9 cellular contexts compared by ENCODE assay signal in the genomic region with DNA sequence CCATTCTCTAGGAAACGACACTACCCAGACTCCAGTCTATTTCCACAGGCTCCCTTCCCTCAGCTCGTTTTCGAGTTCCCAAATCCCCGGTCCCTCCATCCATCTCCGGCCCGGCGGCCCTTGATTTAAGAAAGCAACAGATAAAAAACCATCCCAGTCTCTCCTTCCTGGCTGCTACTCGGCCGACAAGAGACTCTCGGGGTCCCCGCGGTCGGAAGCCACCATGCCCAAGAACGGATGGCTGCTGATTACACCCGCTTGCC. TPM values are rescaled to one million over a fixed set of nuclear protein-coding genes. Genes with fewer than 3 reads are reported as not detected.
DNase-seq lines count a peak whose midpoint lies in the region; ATAC-seq and TF ChIP-seq lines count a peak whose summit lies in the region.
"Had no signal": no experiment of that assay in that cellular context is flagged by ENCODE, and none has a peak within 500 bp of the region (broad histone marks: within the 10 kb centered on the region; RNA-seq: fewer than 3 reads in every experiment).

No MANE protein-coding gene starts in this region.

- TF ChIP-seq RAD21 in Ishikawa (IDR thresholded peaks at IDR 0.05; ENCODE audit: low read depth) = no peak

- H3K4me1 Mint-ChIP-seq in naive thymus-derived CD8-positive, alpha-beta T cell = peaks cover 20 to 72% (median 66%) of the 10 kb centered on the region in 4 donors

- peak overlapping the region; percentile 93 to 99 (median 96) for H3K27ac Mint-ChIP-seq in naive thymus-derived CD8-positive, alpha-beta T cell

- H3K27me3 Mint-ChIP-seq in naive thymus-derived CD8-positive, alpha-beta T cell = no peaks in the 10 kb centered on the region

- H3K4me2 ChIP-seq in BLaER1 treated with 17β-estradiol and CSF1 and Interleukin-3, amounts not matched to agents 10 nM and 100 nM = peak overlapping the region; percentile 80 to 99 (median 94); a peak in 17 of 22 replicates

- peak overlapping the region; percentile 84 to 98 (median 94) for H3K9ac ChIP-seq in BLaER1 treated with 17β-estradiol and CSF1 and Interleukin-3, amounts not matched to agents 10 nM and 100 nM
- H3K9ac ChIP-seq in duodenal mucosa (ENCODE audit: low read depth in 1 of 2, low read length in 2 of 2) = peak overlapping the region; percentile 61 to 86

- H3K36me3 ChIP-seq in BLaER1 treated with 17β-estradiol and CSF1 and Interleukin-3, amounts not matched to agents 10 nM and 100 nM = peaks cover 42 to 47% (median 45%) of the 10 kb centered on the region in 11 experiments
- peaks cover 17 to 37% of the 10 kb centered on the region in 2 donors for H3K36me3 ChIP-seq in duodenal mucosa (ENCODE audit: control insufficient read depth in 1 of 2, insufficient read depth in 2 of 2, low read length in 2 of 2)

- no peak for DNase-seq in naive thymus-derived CD8-positive, alpha-beta T cell
- DNase-seq in NCI-H524 treated with DMSO at 0.1 percent for 48 hours (lab: John Stamatoyannopoulos, UW) (no peak), cortex of kidney (lab: John Stamatoyannopoulos, UW) (no peak)

- peak in 1 of 2 donors; percentile 1 for ATAC-seq in naive thymus-derived CD8-positive, alpha-beta T cell
- no peak for ATAC-seq in GM21390 (IDR thresholded peaks at IDR 0.05; ENCODE audit: unreplicated experiment)
- no peak for ATAC-seq in HG02763 (IDR thresholded peaks at IDR 0.05; ENCODE audit: unreplicated experiment)

- H3K27me3 ChIP-seq in BLaER1 treated with 17β-estradiol and CSF1 and Interleukin-3, amounts not matched to agents 10 nM and 100 nM = no peaks in the 10 kb centered on the region
- H3K27me3 ChIP-seq in duodenal mucosa (ENCODE audit: control insufficient read depth in 1 of 2, insufficient read depth in 2 of 2, low read length in 2 of 2) = no peaks in the 10 kb centered on the region

- H3K9me3 ChIP-seq in BLaER1 treated with 17β-estradiol and CSF1 and Interleukin-3, amounts not matched to agents 10 nM and 100 nM (replicated peaks in 1 of 11) = no peaks in the 10 kb centered on the region
- no peaks in the 10 kb centered on the region for H3K9me3 ChIP-seq in duodenal mucosa (ENCODE audit: control insufficient read depth in 1 of 2, low read length in 2 of 2)

- peak overlapping the region; percentile 75 to 98 (median 88) for H3K4me3 ChIP-seq in BLaER1 treated with 17β-estradiol and CSF1 and Interleukin-3, amounts not matched to agents 10 nM and 100 nM
- peak overlapping the region; percentile 68 to 93 for H3K4me3 ChIP-seq in duodenal mucosa (ENCODE audit: low read depth in 1 of 2, low read length in 2 of 2)

- POLR2A ChIA-PET in naive thymus-derived CD8-positive, alpha-beta T cell (lab: Charles Lee) = interaction anchor here (0.6 to 1.5 kb wide), 5 partner anchors 11 to 363 kb away, joined by 3 to 7 read pairs (median 4); no protein-coding TSS in a partner anchor

- peaks cover 39 to 50% (median 43%) of the 10 kb centered on the region in 11 experiments for H4K20me1 ChIP-seq in BLaER1 treated with 17β-estradiol and CSF1 and Interleukin-3, amounts not matched to agents 10 nM and 100 nM

- no peak for TF ChIP-seq EP300 in Ishikawa (IDR thresholded peaks at IDR 0.05; ENCODE audit: borderline replicate concordance)

- peaks cover 56 to 65% (median 61%) of the 10 kb centered on the region in 10 experiments for H3K4me1 ChIP-seq in BLaER1 treated with 17β-estradiol and CSF1 and Interleukin-3, amounts not matched to agents 10 nM and 100 nM
- peaks cover 23 to 33% of the 10 kb centered on the region in 2 donors for H3K4me1 ChIP-seq in duodenal mucosa (ENCODE audit: control insufficient read depth in 1 of 2, insufficient read depth in 2 of 2, low read length in 2 of 2)

- peaks cover 12 to 48% (median 15%) of the 10 kb centered on the region in 3 donors for H3K36me3 Mint-ChIP-seq in naive thymus-derived CD8-positive, alpha-beta T cell

- no peaks in the 10 kb centered on the region for H3K9me3 Mint-ChIP-seq in naive thymus-derived CD8-positive, alpha-beta T cell

- H3K27ac ChIP-seq in BLaER1 treated with 17β-estradiol and CSF1 and Interleukin-3, amounts not matched to agents 10 nM and 100 nM = peak overlapping the region; percentile 75 to 97 (median 92)
- no peak overlapping the region for H3K27ac ChIP-seq in duodenal mucosa (ENCODE audit: low read depth, low read length)

- H3K4me3 Mint-ChIP-seq in naive thymus-derived CD8-positive, alpha-beta T cell = peak overlapping the region; percentile 92 to 100 (median 98)

TF ChIP-seq in Ishikawa, 13 proteins besides CTCF, POLR2A, EP300 and RAD21:
- no peak; the same call in 1 of the 2 replicates for TF ChIP-seq TAF1 (IDR thresholded peaks at IDR 0.05; ENCODE audit: low read depth)
- TF ChIP-seq, protein P1, sequence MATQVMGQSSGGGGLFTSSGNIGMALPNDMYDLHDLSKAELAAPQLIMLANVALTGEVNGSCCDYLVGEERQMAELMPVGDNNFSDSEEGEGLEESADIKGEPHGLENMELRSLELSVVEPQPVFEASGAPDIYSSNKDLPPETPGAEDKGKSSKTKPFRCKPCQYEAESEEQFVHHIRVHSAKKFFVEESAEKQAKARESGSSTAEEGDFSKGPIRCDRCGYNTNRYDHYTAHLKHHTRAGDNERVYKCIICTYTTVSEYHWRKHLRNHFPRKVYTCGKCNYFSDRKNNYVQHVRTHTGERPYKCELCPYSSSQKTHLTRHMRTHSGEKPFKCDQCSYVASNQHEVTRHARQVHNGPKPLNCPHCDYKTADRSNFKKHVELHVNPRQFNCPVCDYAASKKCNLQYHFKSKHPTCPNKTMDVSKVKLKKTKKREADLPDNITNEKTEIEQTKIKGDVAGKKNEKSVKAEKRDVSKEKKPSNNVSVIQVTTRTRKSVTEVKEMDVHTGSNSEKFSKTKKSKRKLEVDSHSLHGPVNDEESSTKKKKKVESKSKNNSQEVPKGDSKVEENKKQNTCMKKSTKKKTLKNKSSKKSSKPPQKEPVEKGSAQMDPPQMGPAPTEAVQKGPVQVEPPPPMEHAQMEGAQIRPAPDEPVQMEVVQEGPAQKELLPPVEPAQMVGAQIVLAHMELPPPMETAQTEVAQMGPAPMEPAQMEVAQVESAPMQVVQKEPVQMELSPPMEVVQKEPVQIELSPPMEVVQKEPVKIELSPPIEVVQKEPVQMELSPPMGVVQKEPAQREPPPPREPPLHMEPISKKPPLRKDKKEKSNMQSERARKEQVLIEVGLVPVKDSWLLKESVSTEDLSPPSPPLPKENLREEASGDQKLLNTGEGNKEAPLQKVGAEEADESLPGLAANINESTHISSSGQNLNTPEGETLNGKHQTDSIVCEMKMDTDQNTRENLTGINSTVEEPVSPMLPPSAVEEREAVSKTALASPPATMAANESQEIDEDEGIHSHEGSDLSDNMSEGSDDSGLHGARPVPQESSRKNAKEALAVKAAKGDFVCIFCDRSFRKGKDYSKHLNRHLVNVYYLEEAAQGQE (IDR thresholded peaks at IDR 0.05; ENCODE audit: low read depth) = no peak
- TF ChIP-seq CREB1 (IDR thresholded peaks at IDR 0.05; ENCODE audit: low read depth) = no peak
- TF ChIP-seq FOXM1 (IDR thresholded peaks at IDR 0.05; ENCODE audit: borderline replicate concordance, low read depth) = no peak
- no peak for TF ChIP-seq CEBPB (IDR thresholded peaks at IDR 0.05)
- peak; percentile 86 for TF ChIP-seq MAX (IDR thresholded peaks at IDR 0.05)

RNA-seq across cellular contexts. Expression of gene RPL26, which starts 0.2 kb away (rescaled TPM):
- total RNA-seq in naive thymus-derived CD8-positive, alpha-beta T cell = 1,000 to 10,000 TPM; 2,896 to 2,977 TPM
- polyA plus RNA-seq in naive thymus-derived CD8-positive, alpha-beta T cell = 1,000 to 10,000 TPM; 1,685 to 2,097 (median 2,039) TPM

RNA-seq across cellular contexts. Expression of gene RNF222, which starts 14.8 kb away (rescaled TPM):
- total RNA-seq in naive thymus-derived CD8-positive, alpha-beta T cell = under 1 TPM; 0.18 to 0.19 TPM
- under 1 TPM in 2 of 3 donors, not detected in 1; 0.15 to 0.19 TPM for polyA plus RNA-seq in naive thymus-derived CD8-positive, alpha-beta T cell
- total RNA-seq: myocyte had no signal

RNA-seq across cellular contexts. Expression of gene ODF4, which starts 43.2 kb away (rescaled TPM):
- not detected for total RNA-seq in naive thymus-derived CD8-positive, alpha-beta T cell
- polyA plus RNA-seq in naive thymus-derived CD8-positive, alpha-beta T cell = not detected
- total RNA-seq: myocyte had no signal

RNA-seq across cellular contexts. Expression of gene NDEL1, which starts 52.9 kb away (rescaled TPM):
- 100 to 1,000 TPM in 1 of 2 experiments, 10 to 100 TPM in 1; 99.8 to 113 TPM for total RNA-seq in naive thymus-derived CD8-positive, alpha-beta T cell
- 10 to 100 TPM; 40.3 to 56.8 (median 47.8) TPM for polyA plus RNA-seq in naive thymus-derived CD8-positive, alpha-beta T cell
